In genomic region chr15:43824302-43825246, GRCh38 we compare ENCODE assay signal across 8 cellular contexts. TPM values are rescaled to one million over a fixed set of nuclear protein-coding genes. Genes with fewer than 3 reads are reported as not detected.
A peak's percentile ranks its signal among the peaks of the same experiment; 100 is the strongest.
DNase-seq lines count a peak whose midpoint lies in the region; ATAC-seq and TF ChIP-seq lines count a peak whose summit lies in the region.

A gene with protein sequence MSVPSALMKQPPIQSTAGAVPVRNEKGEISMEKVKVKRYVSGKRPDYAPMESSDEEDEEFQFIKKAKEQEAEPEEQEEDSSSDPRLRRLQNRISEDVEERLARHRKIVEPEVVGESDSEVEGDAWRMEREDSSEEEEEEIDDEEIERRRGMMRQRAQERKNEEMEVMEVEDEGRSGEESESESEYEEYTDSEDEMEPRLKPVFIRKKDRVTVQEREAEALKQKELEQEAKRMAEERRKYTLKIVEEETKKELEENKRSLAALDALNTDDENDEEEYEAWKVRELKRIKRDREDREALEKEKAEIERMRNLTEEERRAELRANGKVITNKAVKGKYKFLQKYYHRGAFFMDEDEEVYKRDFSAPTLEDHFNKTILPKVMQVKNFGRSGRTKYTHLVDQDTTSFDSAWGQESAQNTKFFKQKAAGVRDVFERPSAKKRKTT (minus strand): TSS chr15:43824690. CDS start chr15:43824569, 121 bp downstream.

- peaks cover 16% of the 10 kb centered on the region for H3K4me1 ChIP-seq in RWPE2 (ENCODE audit: insufficient read depth, poor library complexity, severe bottlenecking)

- no peaks in the 10 kb centered on the region for H3K9me3 ChIP-seq in RWPE2 (ENCODE audit: severe bottlenecking)

- H3K4me1 Mint-ChIP-seq in activated T-helper 2 cell treated with anti-CD3 and anti-CD28 coated beads, Interferon-gamma antibody, Interleukin-2, Interleukin-4, amounts not matched to agents 10 μg/mL and 5 μg/mL and 100 μg/mL, durations not matched to agents 14 hours and 24 hours and 36 hours (ENCODE audit: low read depth), result peaks cover 28% of the 10 kb centered on the region
- peaks cover 21 to 73% (median 62%) of the 10 kb centered on the region in 4 donors for H3K4me1 Mint-ChIP-seq in naive thymus-derived CD8-positive, alpha-beta T cell

- POLR2A ChIA-PET in naive thymus-derived CD8-positive, alpha-beta T cell (lab: Charles Lee), result interaction anchor here (0.6 to 4.5 kb wide), 13 partner anchors 12 to 805 kb away, joined by 3 to 42 read pairs (median 4); partner anchors contain the start of genes ELL3, HYPK, PDIA3 and SERF2

- no peaks in the 10 kb centered on the region for H3K27me3 Mint-ChIP-seq in activated T-helper 2 cell treated with anti-CD3 and anti-CD28 coated beads, Interferon-gamma antibody, Interleukin-2, Interleukin-4, amounts not matched to agents 10 μg/mL and 5 μg/mL and 100 μg/mL, durations not matched to agents 14 hours and 24 hours and 36 hours (ENCODE audit: low read depth)
- H3K27me3 Mint-ChIP-seq in naive thymus-derived CD8-positive, alpha-beta T cell, result no peaks in the 10 kb centered on the region

- intact Hi-C loops in activated T-helper 2 cell treated with anti-CD3 and anti-CD28 coated beads, Interferon-gamma antibody, Interleukin-2, Interleukin-4, amounts not matched to agents 10 μg/mL and 5 μg/mL and 100 μg/mL, durations not matched to agents 14 hours and 24 hours and 36 hours (cut with micrococcal nuclease), result loop anchor here (1.0 to 10.0 kb wide), 4 partner anchors 32 to 900 kb away; partner anchors contain the start of genes EIF3J and SERF2

- H3K27me3 ChIP-seq in RWPE2 (ENCODE audit: insufficient read depth, poor library complexity, severe bottlenecking), result no peaks in the 10 kb centered on the region

- peak within 1 kb of the TSS; percentile 97 for H3K4me3 Mint-ChIP-seq in activated T-helper 2 cell treated with anti-CD3 and anti-CD28 coated beads, Interferon-gamma antibody, Interleukin-2, Interleukin-4, amounts not matched to agents 10 μg/mL and 5 μg/mL and 100 μg/mL, durations not matched to agents 14 hours and 24 hours and 36 hours (ENCODE audit: low read depth)
- peak within 1 kb of the TSS; percentile 95 to 99 (median 98) for H3K4me3 Mint-ChIP-seq in naive thymus-derived CD8-positive, alpha-beta T cell

- H3K9me3 Mint-ChIP-seq in activated T-helper 2 cell treated with anti-CD3 and anti-CD28 coated beads, Interferon-gamma antibody, Interleukin-2, Interleukin-4, amounts not matched to agents 10 μg/mL and 5 μg/mL and 100 μg/mL, durations not matched to agents 14 hours and 24 hours and 36 hours, result no peaks in the 10 kb centered on the region
- H3K9me3 Mint-ChIP-seq in naive thymus-derived CD8-positive, alpha-beta T cell, result no peaks in the 10 kb centered on the region

- H3K4me3 ChIP-seq in RWPE2 (ENCODE audit: severe bottlenecking) (peak within 1 kb of the TSS; percentile 91), fibroblast of mammary gland (ENCODE audit: control insufficient read depth, low read depth, low read length) (peak within 1 kb of the TSS; percentile 97)

- H3K36me3 Mint-ChIP-seq in activated T-helper 2 cell treated with anti-CD3 and anti-CD28 coated beads, Interferon-gamma antibody, Interleukin-2, Interleukin-4, amounts not matched to agents 10 μg/mL and 5 μg/mL and 100 μg/mL, durations not matched to agents 14 hours and 24 hours and 36 hours (ENCODE audit: low read depth), result peaks cover 40% of the 10 kb centered on the region
- peaks cover 0 to 16% (median 0%) of the 10 kb centered on the region in 3 donors for H3K36me3 Mint-ChIP-seq in naive thymus-derived CD8-positive, alpha-beta T cell

- DNase-seq in DMS79 treated with DMSO at 0.1 percent for 48 hours (lab: John Stamatoyannopoulos, UW) (peak; percentile 87), H4 (ENCODE audit: low spot score) (peak; percentile 98), LoVo (ENCODE audit: low spot score) (peak; percentile 99), RWPE2 (ENCODE audit: low spot score) (peak; percentile 98), fibroblast of mammary gland (ENCODE audit: low read depth) (peak; percentile 97)
- peak; percentile 91 for DNase-seq in activated T-helper 2 cell treated with anti-CD3 and anti-CD28 coated beads, Interferon-gamma antibody, Interleukin-2, Interleukin-4, amounts not matched to agents 10 μg/mL and 5 μg/mL and 100 μg/mL, durations not matched to agents 14 hours and 24 hours and 36 hours (ENCODE audit: low spot score)
- peak; percentile 76 to 96 (median 90) for DNase-seq in naive thymus-derived CD8-positive, alpha-beta T cell
- DNase-seq in stimulated activated naive CD4-positive, alpha-beta T cell (lab: John Stamatoyannopoulos, UW), result peak; percentile 72 to 91 (median 90)

- TF ChIP-seq CTCF in RWPE2 (IDR thresholded peaks at IDR 0.05; ENCODE audit: poor library complexity, severe bottlenecking) (no peak), fibroblast of mammary gland (conservative IDR thresholded peaks at IDR 0.05; ENCODE audit: control insufficient read depth, insufficient read depth, low read depth, low read length) (no peak)

- peaks cover 57% of the 10 kb centered on the region for H3K36me3 ChIP-seq in RWPE2 (ENCODE audit: low read depth)

- ATAC-seq in RWPE2 (ENCODE audit: low read depth), result peak; percentile 83
- ATAC-seq in naive thymus-derived CD8-positive, alpha-beta T cell, result peak; percentile 91 to 93

- peak within 1 kb of the TSS; percentile 98 for H3K27ac Mint-ChIP-seq in activated T-helper 2 cell treated with anti-CD3 and anti-CD28 coated beads, Interferon-gamma antibody, Interleukin-2, Interleukin-4, amounts not matched to agents 10 μg/mL and 5 μg/mL and 100 μg/mL, durations not matched to agents 14 hours and 24 hours and 36 hours
- H3K27ac Mint-ChIP-seq in naive thymus-derived CD8-positive, alpha-beta T cell, result peak within 1 kb of the TSS; percentile 96 to 99 (median 98)

- peak within 1 kb of the TSS; percentile 82 for H3K27ac ChIP-seq in RWPE2 (ENCODE audit: poor library complexity, severe bottlenecking)

RNA-seq across cellular contexts. Expression of the gene that starts here (rescaled TPM):
- 37.9 and 42.2 TPM in 2 replicates for total RNA-seq in H4 (2014; rRNA removed; shearing (Covaris generic))
- total RNA-seq in activated T-helper 2 cell treated with anti-CD3 and anti-CD28 coated beads, Interferon-gamma antibody, Interleukin-2, Interleukin-4, amounts not matched to agents 10 μg/mL and 5 μg/mL and 100 μg/mL, durations not matched to agents 14 hours and 24 hours and 36 hours, result 43.7 and 44.3 TPM in 2 replicates
- 10 to 100 TPM; 15.8 to 18.7 TPM for total RNA-seq in naive thymus-derived CD8-positive, alpha-beta T cell
- polyA plus RNA-seq in naive thymus-derived CD8-positive, alpha-beta T cell, result 10 to 100 TPM in 2 of 3 donors, 1 to 10 TPM in 1; 5.2 to 18.0 (median 10.4) TPM

Comparison
In these comparisons a context has a peak if more than half of its experiments do, and no peak if none do; other contexts are left out.
1. Peak in every context shown above with its lines: DNase-seq, ATAC-seq, H3K4me3 ChIP-seq and H3K27ac ChIP-seq.